In genomic region chr4:76515975-76516853, GRCh38 we compare ENCODE assay signal across 11 cellular contexts.
DNase-seq lines count a peak whose midpoint lies in the region; ATAC-seq and TF ChIP-seq lines count a peak whose summit lies in the region.
"Had no signal": no experiment of that assay in that cellular context is flagged by ENCODE, and none has a peak within 500 bp of the region (broad histone marks: within the 10 kb centered on the region; RNA-seq: fewer than 3 reads in every experiment).

No MANE protein-coding gene starts in this region.

- peak; percentile 40 for DNase-seq in choroid plexus epithelial cell (ENCODE audit: low read depth)
- DNase-seq in activated CD4-positive, alpha-beta T cell treated with anti-CD3 and anti-CD28 coated beads for 36 hours = no peak
- no peak for DNase-seq in posterior vena cava (ENCODE audit: low spot score)
- DNase-seq in activated CD8-positive, alpha-beta memory T cell treated with anti-CD3 and anti-CD28 coated beads, Interleukin-2, amount 50 U/mL, for 48 hours = no peak
- DNase-seq in inferior parietal cortex (ENCODE audit: extremely low spot score) = no peak
- DNase-seq: foreskin melanocyte, NCI-H1694 treated with DMSO at 0.1 percent for 48 hours had no signal

- no peak overlapping the region for H3K27ac Mint-ChIP-seq in activated CD4-positive, alpha-beta T cell treated with anti-CD3 and anti-CD28 coated beads for 36 hours

- no peak overlapping the region for H3K4me3 ChIP-seq in choroid plexus epithelial cell (ENCODE audit: low read depth, low read length)
- H3K4me3 ChIP-seq: cardiac muscle cell had no signal

- intact Hi-C loops in activated CD4-positive, alpha-beta T cell treated with anti-CD3 and anti-CD28 coated beads for 36 hours (cut with DNase I, micrococcal nuclease) = no loop called here
- intact Hi-C loops in posterior vena cava (cut with DNase I) = loop anchor here in 1 of 2 donors (5.0 to 10.0 kb wide), 2 partner anchors 91 to 229 kb away; no protein-coding TSS in a partner anchor

- peak; percentile 78 for ATAC-seq in GM18508 (IDR thresholded peaks at IDR 0.05; ENCODE audit: insufficient read depth, unreplicated experiment)
- peak; percentile 64 for ATAC-seq in GM21367 (IDR thresholded peaks at IDR 0.05; ENCODE audit: unreplicated experiment)
- ATAC-seq in HG03139 (IDR thresholded peaks at IDR 0.05; ENCODE audit: unreplicated experiment) = peak; percentile 74
- no peak for ATAC-seq in activated CD4-positive, alpha-beta T cell treated with anti-CD3 and anti-CD28 coated beads for 36 hours

- POLR2A ChIA-PET in activated CD4-positive, alpha-beta T cell treated with anti-CD3 and anti-CD28 coated beads for 36 hours (lab: Charles Lee) = interaction anchor here (0.6 kb wide), 1 partner anchor 653 kb away, joined by 10 read pairs; no protein-coding TSS in a partner anchor

- no peaks in the 10 kb centered on the region for H3K4me1 Mint-ChIP-seq in activated CD4-positive, alpha-beta T cell treated with anti-CD3 and anti-CD28 coated beads for 36 hours

- TF ChIP-seq CTCF in choroid plexus epithelial cell (conservative IDR thresholded peaks at IDR 0.05; ENCODE audit: low read depth, low read length) = no peak

- CTCF ChIA-PET in activated CD4-positive, alpha-beta T cell treated with anti-CD3 and anti-CD28 coated beads for 36 hours (lab: Charles Lee) = interaction anchor here (0.6 to 1.0 kb wide), 3 partner anchors 41 to 564 kb away, joined by 3 to 4 read pairs (median 4); no protein-coding TSS in a partner anchor

- no peaks in the 10 kb centered on the region for H3K9me3 Mint-ChIP-seq in activated CD4-positive, alpha-beta T cell treated with anti-CD3 and anti-CD28 coated beads for 36 hours (ENCODE audit: low read depth)

- H3K4me3 Mint-ChIP-seq in activated CD4-positive, alpha-beta T cell treated with anti-CD3 and anti-CD28 coated beads for 36 hours = no peak overlapping the region

- no peaks in the 10 kb centered on the region for H3K36me3 Mint-ChIP-seq in activated CD4-positive, alpha-beta T cell treated with anti-CD3 and anti-CD28 coated beads for 36 hours (ENCODE audit: low read depth)

- no peaks in the 10 kb centered on the region for H3K27me3 Mint-ChIP-seq in activated CD4-positive, alpha-beta T cell treated with anti-CD3 and anti-CD28 coated beads for 36 hours
